Comparison of ENCODE assay signal across 1 cellular context in the genomic region with DNA sequence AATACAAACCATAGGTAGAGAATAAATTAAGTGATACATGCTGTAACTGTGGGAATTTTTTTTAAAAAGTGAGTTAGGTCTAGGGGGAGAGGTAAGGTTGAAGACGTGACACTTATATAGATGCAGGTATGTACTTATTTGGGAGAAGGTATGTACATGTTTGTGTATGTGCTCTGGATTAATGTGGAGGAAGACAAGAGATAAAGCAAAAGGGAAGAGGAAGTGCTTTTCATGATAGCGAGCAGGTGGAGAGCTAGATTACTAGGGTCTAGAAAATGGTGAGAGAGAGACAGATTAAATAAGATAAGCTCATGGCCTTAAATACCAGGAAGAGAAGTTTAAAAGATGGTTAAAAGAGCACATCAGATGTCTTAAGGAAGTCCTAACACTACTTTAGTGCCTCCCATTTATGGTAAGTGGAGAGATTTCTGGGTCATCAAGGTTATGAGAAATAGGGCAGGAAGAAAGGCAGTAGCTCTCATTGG.
A peak's percentile ranks its signal among the peaks of the same experiment; 100 is the strongest.
TF ChIP-seq lines count a peak whose summit lies in the region.

No MANE protein-coding gene starts in this region.

TF ChIP-seq in K562, 482 proteins besides CTCF, POLR2A, EP300 and RAD21 (continued from another document and continues in another):
- TF ChIP-seq, protein P1, sequence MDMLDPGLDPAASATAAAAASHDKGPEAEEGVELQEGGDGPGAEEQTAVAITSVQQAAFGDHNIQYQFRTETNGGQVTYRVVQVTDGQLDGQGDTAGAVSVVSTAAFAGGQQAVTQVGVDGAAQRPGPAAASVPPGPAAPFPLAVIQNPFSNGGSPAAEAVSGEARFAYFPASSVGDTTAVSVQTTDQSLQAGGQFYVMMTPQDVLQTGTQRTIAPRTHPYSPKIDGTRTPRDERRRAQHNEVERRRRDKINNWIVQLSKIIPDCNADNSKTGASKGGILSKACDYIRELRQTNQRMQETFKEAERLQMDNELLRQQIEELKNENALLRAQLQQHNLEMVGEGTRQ (CRISPR knock-in tag; IDR thresholded peaks at IDR 0.05), result no peak
- TF ChIP-seq SMAD4 (CRISPR knock-in tag; conservative IDR thresholded peaks at IDR 0.05), result peak; percentile 79
- peak; percentile 97 for TF ChIP-seq CTBP1 (IDR thresholded peaks at IDR 0.05; ENCODE audit: borderline replicate concordance)
- TF ChIP-seq NRF1 (conservative IDR thresholded peaks at IDR 0.05 in 1 of 2, IDR thresholded peaks at IDR 0.05 in 1 of 2), result no peak
- TF ChIP-seq TAF1 (IDR thresholded peaks at IDR 0.05; ENCODE audit: control insufficient read depth, extremely low read depth, insufficient read depth, low read length, severe bottlenecking), result no peak
- no peak for TF ChIP-seq ZNF436 (CRISPR knock-in tag; IDR thresholded peaks at IDR 0.05)
- TF ChIP-seq E2F3 (CRISPR knock-in tag; IDR thresholded peaks at IDR 0.05), result no peak
- TF ChIP-seq SMARCA4 (IDR thresholded peaks at IDR 0.05), result peak; percentile 98
- TF ChIP-seq SRSF9 (IDR thresholded peaks at IDR 0.05; ENCODE audit: borderline replicate concordance, low read depth, low read length), result no peak
- TF ChIP-seq ZNF324 (CRISPR knock-in tag; IDR thresholded peaks at IDR 0.05), result no peak
- no peak for TF ChIP-seq NR3C1 (CRISPR knock-in tag; IDR thresholded peaks at IDR 0.05)
- TF ChIP-seq, protein P2, sequence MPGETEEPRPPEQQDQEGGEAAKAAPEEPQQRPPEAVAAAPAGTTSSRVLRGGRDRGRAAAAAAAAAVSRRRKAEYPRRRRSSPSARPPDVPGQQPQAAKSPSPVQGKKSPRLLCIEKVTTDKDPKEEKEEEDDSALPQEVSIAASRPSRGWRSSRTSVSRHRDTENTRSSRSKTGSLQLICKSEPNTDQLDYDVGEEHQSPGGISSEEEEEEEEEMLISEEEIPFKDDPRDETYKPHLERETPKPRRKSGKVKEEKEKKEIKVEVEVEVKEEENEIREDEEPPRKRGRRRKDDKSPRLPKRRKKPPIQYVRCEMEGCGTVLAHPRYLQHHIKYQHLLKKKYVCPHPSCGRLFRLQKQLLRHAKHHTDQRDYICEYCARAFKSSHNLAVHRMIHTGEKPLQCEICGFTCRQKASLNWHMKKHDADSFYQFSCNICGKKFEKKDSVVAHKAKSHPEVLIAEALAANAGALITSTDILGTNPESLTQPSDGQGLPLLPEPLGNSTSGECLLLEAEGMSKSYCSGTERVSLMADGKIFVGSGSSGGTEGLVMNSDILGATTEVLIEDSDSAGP (CRISPR knock-in tag; IDR thresholded peaks at IDR 0.05), result no peak
- TF ChIP-seq, protein P3, sequence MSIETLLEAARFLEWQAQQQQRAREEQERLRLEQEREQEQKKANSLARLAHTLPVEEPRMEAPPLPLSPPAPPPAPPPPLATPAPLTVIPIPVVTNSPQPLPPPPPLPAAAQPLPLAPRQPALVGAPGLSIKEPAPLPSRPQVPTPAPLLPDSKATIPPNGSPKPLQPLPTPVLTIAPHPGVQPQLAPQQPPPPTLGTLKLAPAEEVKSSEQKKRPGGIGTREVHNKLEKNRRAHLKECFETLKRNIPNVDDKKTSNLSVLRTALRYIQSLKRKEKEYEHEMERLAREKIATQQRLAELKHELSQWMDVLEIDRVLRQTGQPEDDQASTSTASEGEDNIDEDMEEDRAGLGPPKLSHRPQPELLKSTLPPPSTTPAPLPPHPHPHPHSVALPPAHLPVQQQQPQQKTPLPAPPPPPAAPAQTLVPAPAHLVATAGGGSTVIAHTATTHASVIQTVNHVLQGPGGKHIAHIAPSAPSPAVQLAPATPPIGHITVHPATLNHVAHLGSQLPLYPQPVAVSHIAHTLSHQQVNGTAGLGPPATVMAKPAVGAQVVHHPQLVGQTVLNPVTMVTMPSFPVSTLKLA (conservative IDR thresholded peaks at IDR 0.05), result peak in 1 of 2 experiments; percentile 57; a peak in 3 of 4 replicates
- TF ChIP-seq MCM7 (IDR thresholded peaks at IDR 0.05), result no peak
- no peak for TF ChIP-seq KAT8 (IDR thresholded peaks at IDR 0.05; ENCODE audit: low read depth)
- TF ChIP-seq, protein P4, sequence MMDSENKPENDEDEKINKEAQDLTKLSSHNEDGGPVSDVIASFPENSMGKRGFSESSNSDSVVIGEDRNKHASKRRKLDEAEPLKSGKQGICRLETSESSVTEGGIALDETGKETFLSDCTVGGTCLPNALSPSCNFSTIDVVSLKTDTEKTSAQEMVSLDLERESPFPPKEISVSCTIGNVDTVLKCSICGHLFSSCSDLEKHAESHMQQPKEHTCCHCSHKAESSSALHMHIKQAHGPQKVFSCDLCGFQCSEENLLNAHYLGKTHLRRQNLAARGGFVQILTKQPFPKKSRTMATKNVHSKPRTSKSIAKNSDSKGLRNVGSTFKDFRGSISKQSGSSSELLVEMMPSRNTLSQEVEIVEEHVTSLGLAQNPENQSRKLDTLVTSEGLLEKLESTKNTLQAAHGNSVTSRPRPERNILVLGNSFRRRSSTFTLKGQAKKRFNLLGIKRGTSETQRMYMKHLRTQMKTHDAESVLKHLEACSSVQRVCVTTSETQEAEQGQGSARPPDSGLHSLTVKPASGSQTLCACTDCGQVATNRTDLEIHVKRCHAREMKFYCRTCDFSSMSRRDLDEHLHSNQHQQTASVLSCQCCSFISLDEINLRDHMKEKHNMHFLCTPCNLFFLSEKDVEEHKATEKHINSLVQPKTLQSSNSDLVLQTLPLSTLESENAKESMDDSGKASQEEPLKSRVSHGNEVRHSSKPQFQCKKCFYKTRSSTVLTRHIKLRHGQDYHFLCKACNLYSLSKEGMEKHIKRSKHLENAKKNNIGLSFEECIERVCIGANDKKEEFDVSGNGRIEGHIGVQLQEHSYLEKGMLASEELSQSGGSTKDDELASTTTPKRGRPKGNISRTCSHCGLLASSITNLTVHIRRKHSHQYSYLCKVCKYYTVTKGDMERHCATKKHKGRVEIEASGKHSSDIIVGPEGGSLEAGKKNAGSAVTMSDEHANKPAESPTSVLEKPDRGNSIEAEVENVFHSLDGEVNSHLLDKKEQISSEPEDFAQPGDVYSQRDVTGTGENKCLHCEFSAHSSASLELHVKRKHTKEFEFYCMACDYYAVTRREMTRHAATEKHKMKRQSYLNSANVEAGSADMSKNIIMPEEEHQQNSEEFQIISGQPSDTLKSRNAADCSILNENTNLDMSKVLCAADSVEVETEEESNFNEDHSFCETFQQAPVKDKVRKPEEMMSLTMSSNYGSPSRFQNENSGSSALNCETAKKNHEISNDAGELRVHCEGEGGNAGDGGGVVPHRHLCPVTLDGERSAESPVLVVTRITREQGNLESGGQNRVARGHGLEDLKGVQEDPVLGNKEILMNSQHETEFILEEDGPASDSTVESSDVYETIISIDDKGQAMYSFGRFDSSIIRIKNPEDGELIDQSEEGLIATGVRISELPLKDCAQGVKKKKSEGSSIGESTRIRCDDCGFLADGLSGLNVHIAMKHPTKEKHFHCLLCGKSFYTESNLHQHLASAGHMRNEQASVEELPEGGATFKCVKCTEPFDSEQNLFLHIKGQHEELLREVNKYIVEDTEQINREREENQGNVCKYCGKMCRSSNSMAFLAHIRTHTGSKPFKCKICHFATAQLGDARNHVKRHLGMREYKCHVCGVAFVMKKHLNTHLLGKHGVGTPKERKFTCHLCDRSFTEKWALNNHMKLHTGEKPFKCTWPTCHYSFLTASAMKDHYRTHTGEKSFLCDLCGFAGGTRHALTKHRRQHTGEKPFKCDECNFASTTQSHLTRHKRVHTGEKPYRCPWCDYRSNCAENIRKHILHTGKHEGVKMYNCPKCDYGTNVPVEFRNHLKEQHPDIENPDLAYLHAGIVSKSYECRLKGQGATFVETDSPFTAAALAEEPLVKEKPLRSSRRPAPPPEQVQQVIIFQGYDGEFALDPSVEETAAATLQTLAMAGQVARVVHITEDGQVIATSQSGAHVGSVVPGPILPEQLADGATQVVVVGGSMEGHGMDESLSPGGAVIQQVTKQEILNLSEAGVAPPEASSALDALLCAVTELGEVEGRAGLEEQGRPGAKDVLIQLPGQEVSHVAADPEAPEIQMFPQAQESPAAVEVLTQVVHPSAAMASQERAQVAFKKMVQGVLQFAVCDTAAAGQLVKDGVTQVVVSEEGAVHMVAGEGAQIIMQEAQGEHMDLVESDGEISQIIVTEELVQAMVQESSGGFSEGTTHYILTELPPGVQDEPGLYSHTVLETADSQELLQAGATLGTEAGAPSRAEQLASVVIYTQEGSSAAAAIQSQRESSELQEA (IDR thresholded peaks at IDR 0.05; ENCODE audit: low read depth), result no peak
- TF ChIP-seq, protein P5, sequence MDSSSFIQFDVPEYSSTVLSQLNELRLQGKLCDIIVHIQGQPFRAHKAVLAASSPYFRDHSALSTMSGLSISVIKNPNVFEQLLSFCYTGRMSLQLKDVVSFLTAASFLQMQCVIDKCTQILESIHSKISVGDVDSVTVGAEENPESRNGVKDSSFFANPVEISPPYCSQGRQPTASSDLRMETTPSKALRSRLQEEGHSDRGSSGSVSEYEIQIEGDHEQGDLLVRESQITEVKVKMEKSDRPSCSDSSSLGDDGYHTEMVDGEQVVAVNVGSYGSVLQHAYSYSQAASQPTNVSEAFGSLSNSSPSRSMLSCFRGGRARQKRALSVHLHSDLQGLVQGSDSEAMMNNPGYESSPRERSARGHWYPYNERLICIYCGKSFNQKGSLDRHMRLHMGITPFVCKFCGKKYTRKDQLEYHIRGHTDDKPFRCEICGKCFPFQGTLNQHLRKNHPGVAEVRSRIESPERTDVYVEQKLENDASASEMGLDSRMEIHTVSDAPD (CRISPR knock-in tag; IDR thresholded peaks at IDR 0.05), result no peak
- TF ChIP-seq, protein P6, sequence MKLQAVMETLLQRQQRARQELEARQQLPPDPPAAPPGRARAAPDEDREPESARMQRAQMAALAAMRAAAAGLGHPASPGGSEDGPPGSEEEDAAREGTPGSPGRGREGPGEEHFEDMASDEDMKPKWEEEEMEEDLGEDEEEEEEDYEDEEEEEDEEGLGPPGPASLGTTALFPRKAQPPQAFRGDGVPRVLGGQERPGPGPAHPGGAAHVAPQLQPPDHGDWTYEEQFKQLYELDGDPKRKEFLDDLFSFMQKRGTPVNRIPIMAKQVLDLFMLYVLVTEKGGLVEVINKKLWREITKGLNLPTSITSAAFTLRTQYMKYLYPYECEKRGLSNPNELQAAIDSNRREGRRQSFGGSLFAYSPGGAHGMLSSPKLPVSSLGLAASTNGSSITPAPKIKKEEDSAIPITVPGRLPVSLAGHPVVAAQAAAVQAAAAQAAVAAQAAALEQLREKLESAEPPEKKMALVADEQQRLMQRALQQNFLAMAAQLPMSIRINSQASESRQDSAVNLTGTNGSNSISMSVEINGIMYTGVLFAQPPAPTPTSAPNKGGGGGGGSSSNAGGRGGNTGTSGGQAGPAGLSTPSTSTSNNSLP (IDR thresholded peaks at IDR 0.05; ENCODE audit: borderline replicate concordance, low read depth, low read length), result no peak; the same call in 1 of the 2 replicates
- TF ChIP-seq RFX1 (IDR thresholded peaks at IDR 0.05), result no peak
- no peak for TF ChIP-seq HNRNPLL (IDR thresholded peaks at IDR 0.05; ENCODE audit: low read depth, low read length, poor library complexity, severe bottlenecking)
- peak; percentile 76 for TF ChIP-seq NFIC (IDR thresholded peaks at IDR 0.05)
- 0 out of 2 replicates have a peak, but pooled peaks have one; percentile 41 for TF ChIP-seq MBD2 (IDR thresholded peaks at IDR 0.05; ENCODE audit: borderline replicate concordance, low read depth)
- no peak for TF ChIP-seq ZNF717 (CRISPR knock-in tag; IDR thresholded peaks at IDR 0.05)
- TF ChIP-seq, protein P7, sequence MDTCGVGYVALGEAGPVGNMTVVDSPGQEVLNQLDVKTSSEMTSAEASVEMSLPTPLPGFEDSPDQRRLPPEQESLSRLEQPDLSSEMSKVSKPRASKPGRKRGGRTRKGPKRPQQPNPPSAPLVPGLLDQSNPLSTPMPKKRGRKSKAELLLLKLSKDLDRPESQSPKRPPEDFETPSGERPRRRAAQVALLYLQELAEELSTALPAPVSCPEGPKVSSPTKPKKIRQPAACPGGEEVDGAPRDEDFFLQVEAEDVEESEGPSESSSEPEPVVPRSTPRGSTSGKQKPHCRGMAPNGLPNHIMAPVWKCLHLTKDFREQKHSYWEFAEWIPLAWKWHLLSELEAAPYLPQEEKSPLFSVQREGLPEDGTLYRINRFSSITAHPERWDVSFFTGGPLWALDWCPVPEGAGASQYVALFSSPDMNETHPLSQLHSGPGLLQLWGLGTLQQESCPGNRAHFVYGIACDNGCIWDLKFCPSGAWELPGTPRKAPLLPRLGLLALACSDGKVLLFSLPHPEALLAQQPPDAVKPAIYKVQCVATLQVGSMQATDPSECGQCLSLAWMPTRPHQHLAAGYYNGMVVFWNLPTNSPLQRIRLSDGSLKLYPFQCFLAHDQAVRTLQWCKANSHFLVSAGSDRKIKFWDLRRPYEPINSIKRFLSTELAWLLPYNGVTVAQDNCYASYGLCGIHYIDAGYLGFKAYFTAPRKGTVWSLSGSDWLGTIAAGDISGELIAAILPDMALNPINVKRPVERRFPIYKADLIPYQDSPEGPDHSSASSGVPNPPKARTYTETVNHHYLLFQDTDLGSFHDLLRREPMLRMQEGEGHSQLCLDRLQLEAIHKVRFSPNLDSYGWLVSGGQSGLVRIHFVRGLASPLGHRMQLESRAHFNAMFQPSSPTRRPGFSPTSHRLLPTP (IDR thresholded peaks at IDR 0.05; ENCODE audit: borderline replicate concordance, extremely low read depth, insufficient read length), result no peak
- TF ChIP-seq, protein P8, sequence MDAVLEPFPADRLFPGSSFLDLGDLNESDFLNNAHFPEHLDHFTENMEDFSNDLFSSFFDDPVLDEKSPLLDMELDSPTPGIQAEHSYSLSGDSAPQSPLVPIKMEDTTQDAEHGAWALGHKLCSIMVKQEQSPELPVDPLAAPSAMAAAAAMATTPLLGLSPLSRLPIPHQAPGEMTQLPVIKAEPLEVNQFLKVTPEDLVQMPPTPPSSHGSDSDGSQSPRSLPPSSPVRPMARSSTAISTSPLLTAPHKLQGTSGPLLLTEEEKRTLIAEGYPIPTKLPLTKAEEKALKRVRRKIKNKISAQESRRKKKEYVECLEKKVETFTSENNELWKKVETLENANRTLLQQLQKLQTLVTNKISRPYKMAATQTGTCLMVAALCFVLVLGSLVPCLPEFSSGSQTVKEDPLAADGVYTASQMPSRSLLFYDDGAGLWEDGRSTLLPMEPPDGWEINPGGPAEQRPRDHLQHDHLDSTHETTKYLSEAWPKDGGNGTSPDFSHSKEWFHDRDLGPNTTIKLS (IDR thresholded peaks at IDR 0.05; ENCODE audit: borderline replicate concordance, low read depth), result no peak
- no peak for TF ChIP-seq SMARCB1 (IDR thresholded peaks at IDR 0.05; ENCODE audit: insufficient read length, low read depth)
- TF ChIP-seq HDAC8 (tag; IDR thresholded peaks at IDR 0.05), result no peak
- TF ChIP-seq, protein P9, sequence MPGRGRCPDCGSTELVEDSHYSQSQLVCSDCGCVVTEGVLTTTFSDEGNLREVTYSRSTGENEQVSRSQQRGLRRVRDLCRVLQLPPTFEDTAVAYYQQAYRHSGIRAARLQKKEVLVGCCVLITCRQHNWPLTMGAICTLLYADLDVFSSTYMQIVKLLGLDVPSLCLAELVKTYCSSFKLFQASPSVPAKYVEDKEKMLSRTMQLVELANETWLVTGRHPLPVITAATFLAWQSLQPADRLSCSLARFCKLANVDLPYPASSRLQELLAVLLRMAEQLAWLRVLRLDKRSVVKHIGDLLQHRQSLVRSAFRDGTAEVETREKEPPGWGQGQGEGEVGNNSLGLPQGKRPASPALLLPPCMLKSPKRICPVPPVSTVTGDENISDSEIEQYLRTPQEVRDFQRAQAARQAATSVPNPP (IDR thresholded peaks at IDR 0.05; ENCODE audit: borderline replicate concordance, insufficient read depth, insufficient read length), result no peak
